In the genomic region with DNA sequence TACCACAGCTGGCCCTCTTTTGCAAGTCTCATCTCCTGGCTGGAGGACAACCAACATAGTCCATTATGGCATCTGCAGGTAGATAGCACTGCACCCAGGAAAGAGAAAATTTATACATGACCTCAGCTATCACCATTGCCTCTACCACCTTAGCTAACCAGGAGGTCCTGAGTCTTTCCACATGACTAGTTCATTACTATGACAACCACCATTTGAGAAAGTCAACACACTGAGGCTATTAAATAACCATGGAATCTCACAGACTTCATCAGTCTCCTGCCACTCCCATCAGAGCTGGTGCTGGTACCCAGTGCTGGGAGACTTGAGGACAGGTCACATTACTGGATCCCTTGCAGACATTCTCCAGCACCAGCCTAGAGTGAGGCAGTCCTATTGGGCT, we compare ENCODE assay signal across 25 cellular contexts.
"Had no signal": no experiment of that assay in that cellular context is flagged by ENCODE, and none has a peak within 500 bp of the region (broad histone marks: within the 10 kb centered on the region; RNA-seq: fewer than 3 reads in every experiment).

No MANE protein-coding gene starts in this region.

- H3K36me3 ChIP-seq: ascending aorta, breast epithelium had no signal

- H3K4me1 ChIP-seq: ascending aorta, body of pancreas, breast epithelium had no signal

- DNase-seq: activated CD4-positive, alpha-beta T cell treated with anti-CD3 and anti-CD28 coated beads, Interleukin-2, amount 10 ng/mL, durations not matched to agents 24 days and 14 days; activated CD4-positive, alpha-beta T cell treated with anti-CD3 and anti-CD28 coated beads, Interleukin-2, amount 50 U/mL, for 4 hours; activated CD8-positive, alpha-beta T cell treated with anti-CD3 and anti-CD28 coated beads, Interleukin-2, amount 10 ng/mL, durations not matched to agents 7 days and 5 days; activated gamma-delta T cell; activated naive CD4-positive, alpha-beta T cell treated with Interleukin-2 at 50 U/mL for 16 hours; activated naive CD8-positive, alpha-beta T cell treated with anti-CD3 and anti-CD28 coated beads, Interleukin-2, amount 10 ng/mL, durations not matched to agents 7 days and 5 days; activated T-cell treated with anti-CD3 and anti-CD28 coated beads, Interleukin-2, amount 50 U/mL, for 24 hours; amygdala; body of pancreas; Karpas-422; KBM-7; NCI-H1048; NCI-H1105 treated with DMSO at 0.1 percent for 48 hours; NCI-H1436; NCI-H1694; NCI-H1930; NCI-H2081 treated with DMSO at 0.1 percent for 48 hours; NCI-H2171; NCI-H510A treated with DMSO at 0.1 percent for 48 hours; NCI-H526 treated with DMSO at 0.1 percent for 48 hours; PC-9; Right ventricle myocardium superior; T1000 had no signal

- H3K27ac ChIP-seq: ascending aorta, body of pancreas, breast epithelium, PC-9 had no signal

- H3K4me3 ChIP-seq: ascending aorta, body of pancreas, breast epithelium, PC-9 had no signal

- ATAC-seq: activated CD8-positive, alpha-beta T cell treated with anti-CD3 and anti-CD28 coated beads, Interleukin-2, amount 10 ng/mL, durations not matched to agents 7 days and 5 days; body of pancreas had no signal

- H3K9me3 ChIP-seq: ascending aorta, body of pancreas had no signal

- H3K27me3 ChIP-seq: ascending aorta, body of pancreas, breast epithelium had no signal
